In genomic region chr16:2882460-2883026, GRCh38 we compare ENCODE assay signal across 8 cellular contexts. TPM values are rescaled to one million over a fixed set of nuclear protein-coding genes. Genes with fewer than 3 reads are reported as not detected.
DNase-seq lines count a peak whose midpoint lies in the region; ATAC-seq and TF ChIP-seq lines count a peak whose summit lies in the region.

No MANE protein-coding gene starts in this region.

- H3K4me1 ChIP-seq in Caco-2, result no peaks in the 10 kb centered on the region

- H3K36me3 Mint-ChIP-seq in Caco-2 (ENCODE audit: insufficient read depth, unreplicated experiment), result no peaks in the 10 kb centered on the region

- DNase-seq in Caco-2 (peak; percentile 96 to 98), HUDEP-2 (lab: John Stamatoyannopoulos, UW; ENCODE audit: unreplicated experiment in 76 of 76) (peak in 73 of 76 experiments; percentile 64 to 99 (median 91)), NOMO-1 treated with dmso at 0.1 percent for 144 hours (lab: John Stamatoyannopoulos, UW; ENCODE audit: unreplicated experiment) (peak; percentile 98), epidermal melanocyte (ENCODE audit: insufficient read length, low spot score) (peak; percentile 93), midbrain (lab: John Stamatoyannopoulos, UW) (peak; percentile 98)
- peak; percentile 92 for DNase-seq in activated CD8-positive, alpha-beta memory T cell treated with anti-CD3 and anti-CD28 coated beads, Interleukin-2, amount 50 U/mL, for 48 hours
- DNase-seq in stimulated activated CD8-positive, alpha-beta memory T cell treated with anti-CD3 and anti-CD28 coated beads, Interleukin-2, amount 100 ng/mL, for 1 hour (ENCODE audit: low read depth in 2 of 2), result peak; percentile 78 to 89

- peak; percentile 84 for ATAC-seq in GM21390 (IDR thresholded peaks at IDR 0.05; ENCODE audit: unreplicated experiment)

- H3K27ac Mint-ChIP-seq in Caco-2 (ENCODE audit: unreplicated experiment), result peak overlapping the region; percentile 65

- intact Hi-C loops in Caco-2 (cut with micrococcal nuclease; ENCODE audit: unreplicated experiment), result loop anchor here (1.0 kb wide), 1 partner anchor 23 kb away; no protein-coding TSS in a partner anchor

- H3K9me3 Mint-ChIP-seq in Caco-2 (ENCODE audit: unreplicated experiment), result peaks cover 8% of the 10 kb centered on the region

- H3K9me3 ChIP-seq in Caco-2, result peaks cover 16% of the 10 kb centered on the region

- POLR2A ChIA-PET in Caco-2 (lab: Charles Lee), result interaction anchor here (0.5 to 1.8 kb wide), 9 partner anchors 8 to 130 kb away, joined by 3 to 18 read pairs (median 5); partner anchors contain the start of genes FLYWCH1, PRSS41 and SRRM2

- H3K27me3 Mint-ChIP-seq in Caco-2 (ENCODE audit: insufficient read depth, unreplicated experiment), result no peaks in the 10 kb centered on the region

- no peaks in the 10 kb centered on the region for H3K4me1 Mint-ChIP-seq in Caco-2 (ENCODE audit: low read depth, unreplicated experiment)

- CTCF ChIA-PET in Caco-2 (lab: Charles Lee), result interaction anchor here (0.7 to 2.6 kb wide), 15 partner anchors 14 to 200 kb away, joined by 3 to 16 read pairs (median 4); partner anchors contain the start of genes FLYWCH1, KCTD5 and PRSS22

- no peaks in the 10 kb centered on the region for H3K27me3 ChIP-seq in Caco-2 (replicated peaks; ENCODE audit: control insufficient read depth, insufficient read depth, low read length)

- no TSS peak for BruUV-seq in Caco-2 (replicated peaks; lab: Mats Ljungman, UMichigan)

- no peak for TF ChIP-seq CTCF in Caco-2 (IDR thresholded peaks at IDR 0.05; ENCODE audit: insufficient read depth in 1 of 2, low read depth in 1 of 2, low read length in 1 of 2, severe bottlenecking in 1 of 2, unreplicated experiment in 1 of 2)

- peak overlapping the region; percentile 73 for H3K4me3 ChIP-seq in Caco-2 (ENCODE audit: low read depth, low read length)

- no peaks in the 10 kb centered on the region for H3K36me3 ChIP-seq in Caco-2 (ENCODE audit: control insufficient read depth, insufficient read depth, low read length)

- peak overlapping the region; percentile 80 for H3K4me3 Mint-ChIP-seq in Caco-2 (ENCODE audit: unreplicated experiment)

RNA-seq across cellular contexts. Expression of gene FLYWCH2, which starts 0.5 kb away (rescaled TPM):
- 26.0 and 28.7 TPM in 2 replicates for total RNA-seq in Caco-2 (2022)

RNA-seq across cellular contexts. Expression of gene PRSS22, which starts 24.6 kb away (rescaled TPM):
- total RNA-seq in Caco-2 (2022), result 131 TPM in 2 replicates

RNA-seq across cellular contexts. Expression of gene FLYWCH1, which starts 29.2 kb away (rescaled TPM):
- 23.3 and 27.9 TPM in 2 replicates for total RNA-seq in Caco-2 (2022)

RNA-seq across cellular contexts. Expression of gene ZG16B, which starts 52.4 kb away (rescaled TPM):
- 0.34 TPM in 1 of 2 replicates, not detected in the other for total RNA-seq in Caco-2 (2022)

Comparison
In these comparisons a context has a peak if more than half of its experiments do, and no peak if none do; other contexts are left out.
1. Peak in every context shown above with its lines: DNase-seq, ATAC-seq and H3K4me3 ChIP-seq.